ENCODE assay signal across 8 cellular contexts in the genomic region with DNA sequence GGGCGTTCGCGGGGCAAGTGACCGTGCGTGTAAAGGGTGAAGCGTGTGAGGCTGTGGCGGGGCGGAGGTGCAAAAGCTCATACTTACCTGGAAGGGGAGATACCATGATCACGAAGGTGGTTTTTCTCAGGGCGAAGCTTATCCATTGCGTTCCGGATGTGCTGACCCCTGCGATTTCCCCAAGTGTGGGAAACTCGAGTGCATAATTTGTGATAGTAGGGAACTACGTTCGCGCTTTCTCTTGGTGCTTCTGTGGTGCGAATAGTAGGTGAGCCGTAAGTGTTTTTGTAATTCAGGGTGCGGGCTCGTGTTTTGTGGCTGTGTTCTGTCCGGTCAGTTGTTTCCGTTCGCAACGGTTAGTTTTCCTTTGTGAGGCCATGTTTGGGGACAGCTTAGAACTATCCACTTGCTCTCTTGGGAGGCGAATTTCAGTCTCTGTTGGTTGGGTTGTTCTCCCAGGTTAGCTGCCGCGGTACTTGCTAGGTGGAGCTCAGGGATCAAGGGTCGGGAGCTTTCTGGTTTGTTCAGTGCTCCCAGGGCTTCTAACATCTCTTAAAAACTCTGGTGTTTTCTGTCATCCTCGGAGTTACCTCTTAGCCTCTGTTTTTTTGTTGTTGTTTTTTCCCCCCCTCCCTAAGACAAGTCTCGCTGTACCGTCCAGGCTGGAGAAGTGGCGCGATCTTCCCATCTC. TPM values are rescaled to one million over a fixed set of nuclear protein-coding genes. Genes with fewer than 3 reads are reported as not detected.
DNase-seq lines count a peak whose midpoint lies in the region; ATAC-seq lines count a peak whose summit lies in the region.
"Not testable (repeated sequence)": the region's sequence is repeated elsewhere in the genome, so short reads cannot be mapped to it uniquely, and the experiment has no call there.

No MANE protein-coding gene starts in this region.

- not testable (repeated sequence) for H3K4me1 ChIP-seq in BLaER1

- H4K20me1 ChIP-seq in BLaER1: not testable (repeated sequence)

- H3K27me3 Mint-ChIP-seq in central memory CD8-positive, alpha-beta T cell: not testable (repeated sequence)

- H3K4me2 ChIP-seq in BLaER1: peak overlapping the region; percentile 34

- not testable (repeated sequence) for H3K9me3 ChIP-seq in BLaER1

- ATAC-seq in GM19324 (IDR thresholded peaks at IDR 0.05; ENCODE audit: low FRiP score, unreplicated experiment) (peak; percentile 86), HG03432 (IDR thresholded peaks at IDR 0.05; ENCODE audit: unreplicated experiment) (peak; percentile 85), left colon (peak; percentile 81)
- ATAC-seq in central memory CD8-positive, alpha-beta T cell (replicated peaks; ENCODE audit: extremely low read depth, poor library complexity, severe bottlenecking): peak; percentile 68

- DNase-seq in NCI-H510A treated with DMSO at 0.1 percent for 48 hours (lab: John Stamatoyannopoulos, UW) (peak; percentile 93), left colon (peak; percentile 75 to 87)
- DNase-seq in activated CD4-positive, alpha-beta T cell treated with anti-CD3 and anti-CD28 coated beads for 1 hour: peak; percentile 71
- DNase-seq in central memory CD8-positive, alpha-beta T cell (ENCODE audit: low spot score in 2 of 2): peak; percentile 71 to 86
- peak; percentile 88 for DNase-seq in stimulated activated CD4-positive, alpha-beta T cell treated with anti-CD3 and anti-CD28 coated beads, Interleukin-15, amount 100 ng/mL, for 24 hours

- H3K27ac ChIP-seq in BLaER1: not testable (repeated sequence)

- not testable (repeated sequence) for H3K9me3 Mint-ChIP-seq in central memory CD8-positive, alpha-beta T cell

- H3K9ac ChIP-seq in BLaER1: not testable (repeated sequence)

- H3K27ac Mint-ChIP-seq in central memory CD8-positive, alpha-beta T cell (ENCODE audit: low read depth): peak overlapping the region; percentile 98

- H3K27me3 ChIP-seq in BLaER1: not testable (repeated sequence)

- H3K36me3 ChIP-seq in BLaER1: not testable (repeated sequence)

- H3K36me3 Mint-ChIP-seq in central memory CD8-positive, alpha-beta T cell (ENCODE audit: insufficient read depth): peaks cover 21% of the 10 kb centered on the region

- peak overlapping the region; percentile 96 for H3K4me3 Mint-ChIP-seq in central memory CD8-positive, alpha-beta T cell

- intact Hi-C loops in left colon (cut with DNase I, micrococcal nuclease): not testable (repeated sequence)

- peak overlapping the region; percentile 59 for H3K4me3 ChIP-seq in BLaER1

- H3K4me1 Mint-ChIP-seq in central memory CD8-positive, alpha-beta T cell: not testable (repeated sequence)

RNA-seq across cellular contexts. Expression of a gene that starts 39.2 kb away (rescaled TPM):
- not detected for total RNA-seq in left colon
